ENCODE assay signal across 17 cellular contexts in genomic region chrX:37420179-37420578, GRCh38.
DNase-seq lines count a peak whose midpoint lies in the region; ATAC-seq lines count a peak whose summit lies in the region.
"Had no signal": no experiment of that assay in that cellular context is flagged by ENCODE, and none has a peak within 500 bp of the region (broad histone marks: within the 10 kb centered on the region; RNA-seq: fewer than 3 reads in every experiment).

No MANE protein-coding gene starts in this region.

- peak; percentile 10 for DNase-seq in GM23248
- DNase-seq in adipocyte (ENCODE audit: low read depth) = peak; percentile 12
- peak; percentile 1 for DNase-seq in fibroblast of gingiva (ENCODE audit: low read depth)
- DNase-seq in renal cortical epithelial cell (ENCODE audit: low read depth) = peak; percentile 44
- DNase-seq in NCI-H1048 (lab: John Stamatoyannopoulos, UW) = no peak
- DNase-seq in activated T-cell treated with anti-CD3 and anti-CD28 coated beads, Interleukin-2, amount 50 U/mL, for 72 hours = no peak
- DNase-seq: C1 segment of cervical spinal cord; CD8-positive, alpha-beta memory T cell; DMS79; H9; NCI-H1105 treated with DMSO at 0.1 percent for 48 hours; NCI-H1694 treated with DMSO at 0.1 percent for 48 hours; NK-92 treated with Interleukin-12 subunit alpha and Interleukin-12 subunit beta, amount 100 ng/mL, for 24 hours; Right ventricle myocardium superior; SK-N-SH had no signal

- H3K79me2 ChIP-seq in GM23248 (ENCODE audit: insufficient read depth) = no peaks in the 10 kb centered on the region

- H3K4me3 ChIP-seq in GM23248 (no peak overlapping the region), adipocyte (ENCODE audit: low read length) (no peak overlapping the region)

- H3K4me2 ChIP-seq in GM23248 (ENCODE audit: unreplicated experiment) = no peak overlapping the region
- H3K4me2 ChIP-seq: SK-N-SH had no signal

- H3K4me1 Mint-ChIP-seq in activated T-cell treated with anti-CD3 and anti-CD28 coated beads, Interleukin-2, amount 50 U/mL, for 72 hours (ENCODE audit: low read depth) = no peaks in the 10 kb centered on the region
- H3K4me1 Mint-ChIP-seq: CD8-positive, alpha-beta memory T cell; H9 had no signal

- no peak overlapping the region for H3K27ac Mint-ChIP-seq in activated T-cell treated with anti-CD3 and anti-CD28 coated beads, Interleukin-2, amount 50 U/mL, for 72 hours
- H3K27ac Mint-ChIP-seq: CD8-positive, alpha-beta memory T cell; H9 had no signal

- H3K27me3 ChIP-seq in GM23248 (replicated peaks; ENCODE audit: insufficient read depth) = no peaks in the 10 kb centered on the region
- no peaks in the 10 kb centered on the region for H3K27me3 ChIP-seq in adipocyte (replicated peaks; ENCODE audit: control insufficient read depth, insufficient read depth, low read length)

- no peaks in the 10 kb centered on the region for H3K36me3 Mint-ChIP-seq in activated T-cell treated with anti-CD3 and anti-CD28 coated beads, Interleukin-2, amount 50 U/mL, for 72 hours (ENCODE audit: insufficient read depth in 2 of 2)
- H3K36me3 Mint-ChIP-seq: CD8-positive, alpha-beta memory T cell had no signal

- H3K27me3 Mint-ChIP-seq in activated T-cell treated with anti-CD3 and anti-CD28 coated beads, Interleukin-2, amount 50 U/mL, for 72 hours (ENCODE audit: low read depth) = no peaks in the 10 kb centered on the region
- H3K27me3 Mint-ChIP-seq: CD8-positive, alpha-beta memory T cell had no signal

- H3K4me3 Mint-ChIP-seq in activated T-cell treated with anti-CD3 and anti-CD28 coated beads, Interleukin-2, amount 50 U/mL, for 72 hours = no peak overlapping the region
- H3K4me3 Mint-ChIP-seq: CD8-positive, alpha-beta memory T cell; H9 had no signal

- H2AFZ ChIP-seq in GM23248 = no peak overlapping the region

- no peaks in the 10 kb centered on the region for H3F3A ChIP-seq in GM23248 (ENCODE audit: insufficient read depth)

- no peaks in the 10 kb centered on the region for H3K9me2 ChIP-seq in GM23248 (ENCODE audit: insufficient read depth)
- H3K9me2 ChIP-seq: SK-N-SH had no signal

- H3K9me3 Mint-ChIP-seq in activated T-cell treated with anti-CD3 and anti-CD28 coated beads, Interleukin-2, amount 50 U/mL, for 72 hours = no peaks in the 10 kb centered on the region

- H3K36me3 ChIP-seq in GM23248 (ENCODE audit: low read depth) = no peaks in the 10 kb centered on the region
- peaks cover 11% of the 10 kb centered on the region for H3K36me3 ChIP-seq in adipocyte (ENCODE audit: control insufficient read depth, insufficient read depth, low read length, severe bottlenecking)

- H4K20me1 ChIP-seq in GM23248 (ENCODE audit: insufficient read depth) = no peaks in the 10 kb centered on the region

- ATAC-seq in HG02852 (IDR thresholded peaks at IDR 0.05; ENCODE audit: unreplicated experiment) (no peak), HG03457 (IDR thresholded peaks at IDR 0.05; ENCODE audit: unreplicated experiment) (no peak)
- ATAC-seq in activated T-cell treated with anti-CD3 and anti-CD28 coated beads, Interleukin-2, amount 50 U/mL, for 72 hours (replicated peaks in 1 of 2) = no peak

- no peak overlapping the region for H3K27ac ChIP-seq in GM23248

- H3K4me1 ChIP-seq in GM23248 (ENCODE audit: insufficient read depth) (peaks cover 10% of the 10 kb centered on the region; the same call in 1 of the 2 replicates), adipocyte (ENCODE audit: control insufficient read depth, insufficient read depth, low read length) (no peaks in the 10 kb centered on the region)

- in situ Hi-C loops in GM23248 (cut with MboI) = no loop called here

- H3K9ac ChIP-seq in GM23248 (no peak overlapping the region), adipocyte (ENCODE audit: low read length) (no peak overlapping the region)
- H3K9ac ChIP-seq: SK-N-SH had no signal

- H3K9me3 ChIP-seq in GM23248 (ENCODE audit: low read depth) (no peaks in the 10 kb centered on the region), adipocyte (ENCODE audit: control insufficient read depth, low read length) (no peaks in the 10 kb centered on the region)
- H3K9me3 ChIP-seq: SK-N-SH had no signal

- WGBS in GM23248 (ENCODE audit: low coverage in 1 of 2, low lambda C conversion rate in 2 of 2, missing lambda C conversion rate in 2 of 2), 2 experiments = 96 to 100% methylated on average over 1 of the region's 1 CpG

Comparison
In these comparisons a context has a peak if more than half of its experiments do, and no peak if none do; other contexts are left out.
1. DNase-seq: peak in GM23248 (single experiment), adipocyte (single experiment), fibroblast of gingiva (single experiment) and renal cortical epithelial cell (single experiment); none in NCI-H1048 (single experiment) and activated T-cell treated with anti-CD3 and anti-CD28 coated beads, Interleukin-2, amount 50 U/mL, for 72 hours (0 of 2).